In genomic region chr4:7383251-7383650, GRCh38 we compare ENCODE assay signal across 1 cellular context.
TF ChIP-seq lines count a peak whose summit lies in the region.

No MANE protein-coding gene starts in this region.

TF ChIP-seq in GM23338, 12 proteins besides CTCF, POLR2A, EP300 and RAD21 (continued from another document):
- TF ChIP-seq, protein P1, sequence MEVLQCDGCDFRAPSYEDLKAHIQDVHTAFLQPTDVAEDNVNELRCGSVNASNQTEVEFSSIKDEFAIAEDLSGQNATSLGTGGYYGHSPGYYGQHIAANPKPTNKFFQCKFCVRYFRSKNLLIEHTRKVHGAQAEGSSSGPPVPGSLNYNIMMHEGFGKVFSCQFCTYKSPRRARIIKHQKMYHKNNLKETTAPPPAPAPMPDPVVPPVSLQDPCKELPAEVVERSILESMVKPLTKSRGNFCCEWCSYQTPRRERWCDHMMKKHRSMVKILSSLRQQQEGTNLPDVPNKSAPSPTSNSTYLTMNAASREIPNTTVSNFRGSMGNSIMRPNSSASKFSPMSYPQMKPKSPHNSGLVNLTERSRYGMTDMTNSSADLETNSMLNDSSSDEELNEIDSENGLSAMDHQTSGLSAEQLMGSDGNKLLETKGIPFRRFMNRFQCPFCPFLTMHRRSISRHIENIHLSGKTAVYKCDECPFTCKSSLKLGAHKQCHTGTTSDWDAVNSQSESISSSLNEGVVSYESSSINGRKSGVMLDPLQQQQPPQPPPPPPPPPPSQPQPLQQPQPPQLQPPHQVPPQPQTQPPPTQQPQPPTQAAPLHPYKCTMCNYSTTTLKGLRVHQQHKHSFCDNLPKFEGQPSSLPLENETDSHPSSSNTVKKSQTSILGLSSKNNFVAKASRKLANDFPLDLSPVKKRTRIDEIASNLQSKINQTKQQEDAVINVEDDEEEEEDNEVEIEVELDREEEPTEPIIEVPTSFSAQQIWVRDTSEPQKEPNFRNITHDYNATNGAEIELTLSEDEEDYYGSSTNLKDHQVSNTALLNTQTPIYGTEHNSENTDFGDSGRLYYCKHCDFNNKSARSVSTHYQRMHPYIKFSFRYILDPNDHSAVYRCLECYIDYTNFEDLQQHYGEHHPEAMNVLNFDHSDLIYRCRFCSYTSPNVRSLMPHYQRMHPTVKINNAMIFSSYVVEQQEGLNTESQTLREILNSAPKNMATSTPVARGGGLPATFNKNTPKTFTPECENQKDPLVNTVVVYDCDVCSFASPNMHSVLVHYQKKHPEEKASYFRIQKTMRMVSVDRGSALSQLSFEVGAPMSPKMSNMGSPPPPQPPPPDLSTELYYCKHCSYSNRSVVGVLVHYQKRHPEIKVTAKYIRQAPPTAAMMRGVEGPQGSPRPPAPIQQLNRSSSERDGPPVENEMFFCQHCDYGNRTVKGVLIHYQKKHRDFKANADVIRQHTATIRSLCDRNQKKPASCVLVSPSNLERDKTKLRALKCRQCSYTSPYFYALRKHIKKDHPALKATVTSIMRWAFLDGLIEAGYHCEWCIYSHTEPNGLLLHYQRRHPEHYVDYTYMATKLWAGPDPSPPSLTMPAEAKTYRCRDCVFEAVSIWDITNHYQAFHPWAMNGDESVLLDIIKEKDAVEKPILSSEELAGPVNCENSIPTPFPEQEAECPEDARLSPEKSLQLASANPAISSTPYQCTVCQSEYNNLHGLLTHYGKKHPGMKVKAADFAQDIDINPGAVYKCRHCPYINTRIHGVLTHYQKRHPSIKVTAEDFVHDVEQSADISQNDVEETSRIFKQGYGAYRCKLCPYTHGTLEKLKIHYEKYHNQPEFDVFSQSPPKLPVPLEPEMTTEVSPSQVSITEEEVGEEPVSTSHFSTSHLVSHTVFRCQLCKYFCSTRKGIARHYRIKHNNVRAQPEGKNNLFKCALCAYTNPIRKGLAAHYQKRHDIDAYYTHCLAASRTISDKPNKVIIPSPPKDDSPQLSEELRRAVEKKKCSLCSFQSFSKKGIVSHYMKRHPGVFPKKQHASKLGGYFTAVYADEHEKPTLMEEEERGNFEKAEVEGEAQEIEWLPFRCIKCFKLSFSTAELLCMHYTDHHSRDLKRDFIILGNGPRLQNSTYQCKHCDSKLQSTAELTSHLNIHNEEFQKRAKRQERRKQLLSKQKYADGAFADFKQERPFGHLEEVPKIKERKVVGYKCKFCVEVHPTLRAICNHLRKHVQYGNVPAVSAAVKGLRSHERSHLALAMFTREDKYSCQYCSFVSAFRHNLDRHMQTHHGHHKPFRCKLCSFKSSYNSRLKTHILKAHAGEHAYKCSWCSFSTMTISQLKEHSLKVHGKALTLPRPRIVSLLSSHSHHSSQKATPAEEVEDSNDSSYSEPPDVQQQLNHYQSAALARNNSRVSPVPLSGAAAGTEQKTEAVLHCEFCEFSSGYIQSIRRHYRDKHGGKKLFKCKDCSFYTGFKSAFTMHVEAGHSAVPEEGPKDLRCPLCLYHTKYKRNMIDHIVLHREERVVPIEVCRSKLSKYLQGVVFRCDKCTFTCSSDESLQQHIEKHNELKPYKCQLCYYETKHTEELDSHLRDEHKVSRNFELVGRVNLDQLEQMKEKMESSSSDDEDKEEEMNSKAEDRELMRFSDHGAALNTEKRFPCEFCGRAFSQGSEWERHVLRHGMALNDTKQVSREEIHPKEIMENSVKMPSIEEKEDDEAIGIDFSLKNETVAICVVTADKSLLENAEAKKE (CRISPR knock-in tag; IDR thresholded peaks at IDR 0.05): no peak
- TF ChIP-seq NANOG (IDR thresholded peaks at IDR 0.05; ENCODE audit: borderline replicate concordance): no peak
- TF ChIP-seq EZH2 (IDR thresholded peaks at IDR 0.05; ENCODE audit: low read depth, unreplicated experiment): no peak
- TF ChIP-seq ETS1 (IDR thresholded peaks at IDR 0.05): no peak
- no peak for TF ChIP-seq ZNF114 (CRISPR knock-in tag; IDR thresholded peaks at IDR 0.05)
- TF ChIP-seq, protein P2, sequence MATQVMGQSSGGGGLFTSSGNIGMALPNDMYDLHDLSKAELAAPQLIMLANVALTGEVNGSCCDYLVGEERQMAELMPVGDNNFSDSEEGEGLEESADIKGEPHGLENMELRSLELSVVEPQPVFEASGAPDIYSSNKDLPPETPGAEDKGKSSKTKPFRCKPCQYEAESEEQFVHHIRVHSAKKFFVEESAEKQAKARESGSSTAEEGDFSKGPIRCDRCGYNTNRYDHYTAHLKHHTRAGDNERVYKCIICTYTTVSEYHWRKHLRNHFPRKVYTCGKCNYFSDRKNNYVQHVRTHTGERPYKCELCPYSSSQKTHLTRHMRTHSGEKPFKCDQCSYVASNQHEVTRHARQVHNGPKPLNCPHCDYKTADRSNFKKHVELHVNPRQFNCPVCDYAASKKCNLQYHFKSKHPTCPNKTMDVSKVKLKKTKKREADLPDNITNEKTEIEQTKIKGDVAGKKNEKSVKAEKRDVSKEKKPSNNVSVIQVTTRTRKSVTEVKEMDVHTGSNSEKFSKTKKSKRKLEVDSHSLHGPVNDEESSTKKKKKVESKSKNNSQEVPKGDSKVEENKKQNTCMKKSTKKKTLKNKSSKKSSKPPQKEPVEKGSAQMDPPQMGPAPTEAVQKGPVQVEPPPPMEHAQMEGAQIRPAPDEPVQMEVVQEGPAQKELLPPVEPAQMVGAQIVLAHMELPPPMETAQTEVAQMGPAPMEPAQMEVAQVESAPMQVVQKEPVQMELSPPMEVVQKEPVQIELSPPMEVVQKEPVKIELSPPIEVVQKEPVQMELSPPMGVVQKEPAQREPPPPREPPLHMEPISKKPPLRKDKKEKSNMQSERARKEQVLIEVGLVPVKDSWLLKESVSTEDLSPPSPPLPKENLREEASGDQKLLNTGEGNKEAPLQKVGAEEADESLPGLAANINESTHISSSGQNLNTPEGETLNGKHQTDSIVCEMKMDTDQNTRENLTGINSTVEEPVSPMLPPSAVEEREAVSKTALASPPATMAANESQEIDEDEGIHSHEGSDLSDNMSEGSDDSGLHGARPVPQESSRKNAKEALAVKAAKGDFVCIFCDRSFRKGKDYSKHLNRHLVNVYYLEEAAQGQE (IDR thresholded peaks at IDR 0.05; ENCODE audit: unreplicated experiment): no peak
- no peak for TF ChIP-seq ZNF331 (CRISPR knock-in tag; IDR thresholded peaks at IDR 0.05; ENCODE audit: low read depth)
- TF ChIP-seq POLR2AphosphoS5 (IDR thresholded peaks at IDR 0.05; ENCODE audit: low read depth): no peak
- TF ChIP-seq STAT1 (IDR thresholded peaks at IDR 0.05; ENCODE audit: unreplicated experiment): no peak
- no peak for TF ChIP-seq JUNB (IDR thresholded peaks at IDR 0.05; ENCODE audit: unreplicated experiment)
